Comparison of ENCODE assay signal across 21 cellular contexts in genomic region chr2:101486994-101487393, GRCh38. TPM values are rescaled to one million over a fixed set of nuclear protein-coding genes. Genes with fewer than 3 reads are reported as not detected.
"Had no signal": no experiment of that assay in that cellular context is flagged by ENCODE, and none has a peak within 500 bp of the region (broad histone marks: within the 10 kb centered on the region; RNA-seq: fewer than 3 reads in every experiment).

No MANE protein-coding gene starts in this region.

- FAIRE-seq: colon, frontal cortex, keratinocyte had no signal

- H3K27me3 ChIP-seq: brain microvascular endothelial cell, dorsolateral prefrontal cortex, neural progenitor cell, ovary, sigmoid colon had no signal

- H3K4me3 ChIP-seq: dorsolateral prefrontal cortex, neural progenitor cell, ovary, sigmoid colon, thoracic aorta had no signal

- ATAC-seq: activated CD8-positive, alpha-beta memory T cell treated with anti-CD3 and anti-CD28 coated beads, Interleukin-2, amount 10 ng/mL, durations not matched to agents 7 days and 5 days; WTC11 had no signal

- H3K9me3 ChIP-seq: ovary, sigmoid colon, thoracic aorta had no signal

- H3K27me3 Mint-ChIP-seq: activated CD4-positive, alpha-beta T cell treated with anti-CD3 and anti-CD28 coated beads for 36 hours; activated CD8-positive, alpha-beta memory T cell treated with anti-CD3 and anti-CD28 coated beads, Interleukin-2, amount 10 ng/mL, durations not matched to agents 7 days and 5 days had no signal

- H3K27ac Mint-ChIP-seq: activated CD8-positive, alpha-beta memory T cell treated with anti-CD3 and anti-CD28 coated beads, Interleukin-2, amount 10 ng/mL, durations not matched to agents 7 days and 5 days; neural progenitor cell; stimulated activated effector memory CD8-positive, alpha-beta T cell treated with anti-CD3 and anti-CD28 coated beads, Interleukin-12 subunit alpha, Interleukin-12 subunit beta, amount 100 ng/mL, for 72 hours; WTC11 had no signal

- H3K4me2 ChIP-seq: neural progenitor cell had no signal

- H3K27ac ChIP-seq: brain microvascular endothelial cell, dorsolateral prefrontal cortex, neural progenitor cell, ovary, sigmoid colon, thoracic aorta had no signal

- DNase-seq: activated CD8-positive, alpha-beta memory T cell treated with anti-CD3 and anti-CD28 coated beads, Interleukin-2, amount 10 ng/mL, durations not matched to agents 7 days and 5 days; activated effector memory CD4-positive, alpha-beta T cell treated with Interleukin-2 at 50 U/mL for 16 hours; activated naive CD4-positive, alpha-beta T cell treated with anti-CD3 and anti-CD28 coated beads, Interleukin-2, amount 50 U/mL, for 16 hours; aorta; brain microvascular endothelial cell; central memory CD4-positive, alpha-beta T cell; dorsolateral prefrontal cortex; midbrain; ovary; sigmoid colon; stimulated activated CD4-positive, alpha-beta T cell treated with anti-CD3 and anti-CD28 coated beads, Interleukin-4, amount 100 ng/mL, for 24 hours had no signal

- H3K9ac ChIP-seq: neural progenitor cell had no signal

- H3K4me3 Mint-ChIP-seq: activated CD4-positive, alpha-beta T cell treated with anti-CD3 and anti-CD28 coated beads for 36 hours; activated CD8-positive, alpha-beta memory T cell treated with anti-CD3 and anti-CD28 coated beads, Interleukin-2, amount 10 ng/mL, durations not matched to agents 7 days and 5 days; neural progenitor cell; stimulated activated effector memory CD8-positive, alpha-beta T cell treated with anti-CD3 and anti-CD28 coated beads, Interleukin-12 subunit alpha, Interleukin-12 subunit beta, amount 100 ng/mL, for 72 hours; WTC11 had no signal

- H3K36me3 Mint-ChIP-seq: neural progenitor cell; stimulated activated effector memory CD8-positive, alpha-beta T cell treated with anti-CD3 and anti-CD28 coated beads, Interleukin-12 subunit alpha, Interleukin-12 subunit beta, amount 100 ng/mL, for 72 hours; WTC11 had no signal

- H2AFZ ChIP-seq: neural progenitor cell had no signal

- H3K36me3 ChIP-seq: brain microvascular endothelial cell, neural progenitor cell, ovary, sigmoid colon, thoracic aorta had no signal

- H3K9me3 Mint-ChIP-seq: stimulated activated effector memory CD8-positive, alpha-beta T cell treated with anti-CD3 and anti-CD28 coated beads, Interleukin-12 subunit alpha, Interleukin-12 subunit beta, amount 100 ng/mL, for 72 hours had no signal

- H3K4me1 ChIP-seq: sigmoid colon had no signal

RNA-seq across cellular contexts. Expression of gene RFX8, which starts 12.1 kb away (rescaled TPM):
- total RNA-seq: lung microvascular endothelial cell, ureter had no signal
